In the genomic region with DNA sequence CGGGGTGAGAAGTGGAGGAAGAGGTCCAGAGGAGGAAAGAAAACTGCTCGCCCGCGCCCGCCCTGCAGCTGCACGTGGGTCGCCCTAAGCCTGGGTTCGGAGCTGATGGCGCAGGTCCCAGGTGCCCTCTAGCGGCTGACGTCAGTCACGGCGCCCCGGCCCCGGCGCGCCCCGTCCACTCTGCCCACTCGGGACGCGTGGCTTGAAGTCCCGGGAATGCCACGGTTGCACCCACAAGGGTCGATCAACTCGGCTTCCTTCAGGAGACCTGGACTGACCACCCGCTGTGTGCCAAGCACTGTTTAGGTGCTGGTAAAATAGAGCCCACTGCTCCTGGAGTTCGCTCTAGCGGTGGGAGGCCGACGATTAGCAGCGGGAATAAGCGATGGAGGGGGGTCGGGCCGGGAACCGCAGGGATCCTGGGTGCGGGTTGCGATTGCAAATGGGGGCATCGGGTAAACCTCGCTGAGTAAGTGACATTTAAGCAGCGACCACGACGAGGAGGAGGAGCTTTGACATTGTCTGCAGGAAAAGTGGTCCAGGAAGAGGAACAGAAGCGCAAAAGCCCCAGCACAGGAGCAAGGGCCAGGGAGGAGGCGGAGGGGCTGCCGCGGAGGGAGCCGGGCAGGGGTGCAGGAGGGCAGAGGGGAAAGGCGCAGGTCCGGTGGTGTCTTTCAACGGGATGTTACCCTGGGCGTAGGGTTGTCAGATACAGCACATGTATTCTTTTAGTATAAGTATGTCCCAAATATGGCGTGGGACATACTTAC, we compare ENCODE assay signal across 8 cellular contexts.
DNase-seq lines count a peak whose midpoint lies in the region; ATAC-seq and TF ChIP-seq lines count a peak whose summit lies in the region.

No MANE protein-coding gene starts in this region.

- H3K27ac ChIP-seq in 22Rv1 = peak overlapping the region; percentile 40; the same call in 1 of the 2 replicates

- TF ChIP-seq POLR2A in GM15510 (IDR thresholded peaks at IDR 0.05; ENCODE audit: borderline replicate concordance, extremely low read depth, insufficient read length) = peak; percentile 13

- DNase-seq in NCI-H2171 treated with DMSO at 0.1 percent for 48 hours (lab: John Stamatoyannopoulos, UW) = peak; percentile 85
- peak; percentile 53 for DNase-seq in activated CD4-positive, CD25-positive, alpha-beta regulatory T cell treated with anti-CD3 and anti-CD28 coated beads, Interleukin-2, amount 50 U/mL, for 16 hours (ENCODE audit: low read depth, low spot score)
- peak; percentile 82 for DNase-seq in cerebellar cortex (ENCODE audit: low spot score)
- peak; percentile 83 for DNase-seq in kidney tubule cell (ENCODE audit: low spot score)
- peak; percentile 64 to 74 for DNase-seq in stimulated activated CD4-positive, alpha-beta T cell treated with anti-CD3 and anti-CD28 coated beads, Interleukin-15, amount 100 ng/mL, for 48 hours (ENCODE audit: low read depth in 2 of 2)

- peak; percentile 43 for ATAC-seq in HG03025 (IDR thresholded peaks at IDR 0.05; ENCODE audit: low FRiP score, unreplicated experiment)

- TF ChIP-seq CTCF in 22Rv1 (IDR thresholded peaks at IDR 0.05) = peak; percentile 98

Comparison
In these comparisons a context has a peak if more than half of its experiments do, and no peak if none do; other contexts are left out.
1. Peak in every context shown above with its lines: DNase-seq, ATAC-seq and H3K27ac ChIP-seq.